In the genomic region with DNA sequence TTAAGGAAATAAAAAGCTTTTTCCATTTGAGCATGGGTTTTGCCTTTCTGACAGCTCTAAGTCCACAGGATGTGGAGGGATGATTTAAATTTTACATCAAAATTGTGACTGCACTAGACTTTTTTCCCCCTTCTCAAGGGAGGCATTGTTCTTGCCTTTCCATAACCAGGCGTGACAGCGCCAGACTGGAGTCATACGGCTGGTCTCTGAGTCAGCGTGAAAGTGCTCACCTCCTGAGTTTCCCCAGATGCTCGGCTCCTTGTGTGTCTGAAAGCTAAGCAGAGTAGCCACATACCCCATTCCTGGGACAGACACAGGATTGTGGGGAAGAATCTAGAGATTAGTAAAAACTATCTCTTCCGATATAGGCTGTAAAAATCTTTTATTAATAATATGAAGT, we compare ENCODE assay signal across 11 cellular contexts. TPM values are rescaled to one million over a fixed set of nuclear protein-coding genes. Genes with fewer than 3 reads are reported as not detected.
DNase-seq lines count a peak whose midpoint lies in the region; ATAC-seq and TF ChIP-seq lines count a peak whose summit lies in the region.
"Had no signal": no experiment of that assay in that cellular context is flagged by ENCODE, and none has a peak within 500 bp of the region (broad histone marks: within the 10 kb centered on the region; RNA-seq: fewer than 3 reads in every experiment).

No MANE protein-coding gene starts in this region.

- H3K79me2 ChIP-seq in mammary epithelial cell (ENCODE audit: insufficient read depth, low read length): no peaks in the 10 kb centered on the region

- no peaks in the 10 kb centered on the region for H3K4me1 ChIP-seq in mammary epithelial cell (ENCODE audit: insufficient read depth, low read length)
- H3K4me1 ChIP-seq in breast epithelium: no peaks in the 10 kb centered on the region
- H3K4me1 ChIP-seq: upper lobe of left lung had no signal

- H3K36me3 ChIP-seq in mammary epithelial cell (ENCODE audit: insufficient read depth, low read length) (no peaks in the 10 kb centered on the region), breast epithelium (no peaks in the 10 kb centered on the region)
- H3K36me3 ChIP-seq: upper lobe of left lung had no signal

- no peak overlapping the region for H3K4me2 ChIP-seq in mammary epithelial cell (ENCODE audit: insufficient read depth, low read depth, low read length)

- intact Hi-C loops in mammary epithelial cell (cut with micrococcal nuclease) (no loop called here), breast epithelium (cut with DNase I; ENCODE audit: low total_unique reads) (no loop called here)

- H3K27ac ChIP-seq in mammary epithelial cell (ENCODE audit: insufficient read depth, low read depth, low read length): no peak overlapping the region
- H3K27ac ChIP-seq in breast epithelium: no peak overlapping the region
- H3K27ac ChIP-seq: upper lobe of left lung had no signal

- ATAC-seq in GM19351 (IDR thresholded peaks at IDR 0.05; ENCODE audit: unreplicated experiment): no peak

- DNase-seq in mammary epithelial cell (peak; percentile 47), breast epithelium (ENCODE audit: low spot score in 2 of 2) (no peak), SK-MEL-5 (ENCODE audit: low read depth, low spot score) (peak; percentile 98), foreskin melanocyte (peak; percentile 92), retina (peak; percentile 37), LoVo (ENCODE audit: low spot score) (no peak)
- no peak for DNase-seq in activated effector memory CD4-positive, alpha-beta T cell treated with anti-CD3 and anti-CD28 coated beads, Interleukin-2, amount 50 U/mL, for 16 hours
- DNase-seq: activated naive CD8-positive, alpha-beta T cell treated with anti-CD3 and anti-CD28 coated beads, Interleukin-2, amount 10 ng/mL, durations not matched to agents 7 days and 5 days; effector memory CD4-positive, alpha-beta T cell; upper lobe of left lung had no signal

- H3K27me3 ChIP-seq in mammary epithelial cell (ENCODE audit: insufficient read depth, low read length) (no peaks in the 10 kb centered on the region), breast epithelium (no peaks in the 10 kb centered on the region)
- H3K27me3 ChIP-seq: upper lobe of left lung had no signal

- CTCF ChIA-PET in mammary epithelial cell (lab: Charles Lee; ENCODE audit: low non-redundant PET): no interaction called here

- dilution Hi-C loops in mammary epithelial cell (cut with HindIII; ENCODE audit: low sequenced_read_pairs): no loop called here

- no peak overlapping the region for H2AFZ ChIP-seq in mammary epithelial cell (ENCODE audit: low read depth, low read length)

- H3K4me3 ChIP-seq in mammary epithelial cell (replicated peaks in 1 of 3; ENCODE audit: insufficient read depth in 1 of 3, low read depth in 2 of 3, low read length in 3 of 3) (no peak overlapping the region), breast epithelium (no peak overlapping the region)
- H3K4me3 ChIP-seq: upper lobe of left lung had no signal

- no peak for TF ChIP-seq POLR2A in breast epithelium (IDR thresholded peaks at IDR 0.05)

- no peak overlapping the region for H3K9ac ChIP-seq in mammary epithelial cell (ENCODE audit: insufficient read depth, low read length)

- no peaks in the 10 kb centered on the region for H4K20me1 ChIP-seq in mammary epithelial cell (ENCODE audit: insufficient read depth, low read length)

- WGBS in mammary epithelial cell (ENCODE audit: low coverage, missing lambda C conversion rate): 47% methylated on average over 6 of the region's 6 CpGs

- BruUV-seq in mammary epithelial cell (replicated peaks; lab: Mats Ljungman, UMichigan): no TSS peak

- H3K9me3 ChIP-seq in mammary epithelial cell (replicated peaks; ENCODE audit: insufficient read depth, low read length) (no peaks in the 10 kb centered on the region), breast epithelium (no peaks in the 10 kb centered on the region)
- H3K9me3 ChIP-seq: upper lobe of left lung had no signal

- TF ChIP-seq CTCF in mammary epithelial cell (conservative IDR thresholded peaks at IDR 0.05 in 1 of 2, IDR thresholded peaks at IDR 0.05 in 1 of 2; ENCODE audit: extremely low read depth in 1 of 2, insufficient read depth in 1 of 2, low read depth in 1 of 2, low read length in 2 of 2) (no peak), breast epithelium (IDR thresholded peaks at IDR 0.05) (no peak)

- in situ Hi-C loops in mammary epithelial cell (cut with MboI; ENCODE audit: low sequenced_read_pairs in 2 of 2): no loop called here
- in situ Hi-C loops in SK-MEL-5 (cut with HindIII; ENCODE audit: low pct_unique_long_range_greater_than_20kb, low sequenced_read_pairs): no loop called here

RNA-seq across cellular contexts. Expression of a gene that starts 43.1 kb away (rescaled TPM):
- total RNA-seq in mammary epithelial cell: under 1 TPM in 1 of 2 donors, not detected in 1; under 0.01 TPM
- polyA plus RNA-seq in mammary epithelial cell: not detected
- not detected for polyA minus RNA-seq in mammary epithelial cell
- total RNA-seq in breast epithelium: 10 to 100 TPM; 10.5 to 42.1 (median 11.7) TPM
- 10.4 and 12.2 TPM in 2 replicates for total RNA-seq in SK-MEL-5 (2014; rRNA removed; shearing (Covaris generic))
- polyA plus RNA-seq in SK-MEL-5 (2015; cell fraction: cytosol; rRNA removed): 7.7 and 8.7 TPM in 2 replicates
- 12.3 and 16.9 TPM in 2 replicates for polyA plus RNA-seq in SK-MEL-5 (2015; cell fraction: nucleus; rRNA removed)
- total RNA-seq: activated naive CD8-positive, alpha-beta T cell treated with anti-CD3 and anti-CD28 coated beads, Interleukin-2, amount 10 ng/mL, durations not matched to agents 7 days and 5 days had no signal

Comparison
In these comparisons a context has a peak if more than half of its experiments do, and no peak if none do; other contexts are left out.
1. DNase-seq: peak in mammary epithelial cell (single experiment), SK-MEL-5 (single experiment), foreskin melanocyte (single experiment) and retina (single experiment); none in breast epithelium (0 of 2), LoVo (single experiment) and activated effector memory CD4-positive, alpha-beta T cell treated with anti-CD3 and anti-CD28 coated beads, Interleukin-2, amount 50 U/mL, for 16 hours (single experiment).
2. RNA of a gene that starts 43.1 kb away (total RNA-seq): 10.5 to 42.1 TPM in breast epithelium and 10.4 to 12.2 TPM in SK-MEL-5; under 0.01 TPM in mammary epithelial cell; every median in the first group is over 10 times any median in the second.